ENCODE assay signal across 1 cellular context in the genomic region with DNA sequence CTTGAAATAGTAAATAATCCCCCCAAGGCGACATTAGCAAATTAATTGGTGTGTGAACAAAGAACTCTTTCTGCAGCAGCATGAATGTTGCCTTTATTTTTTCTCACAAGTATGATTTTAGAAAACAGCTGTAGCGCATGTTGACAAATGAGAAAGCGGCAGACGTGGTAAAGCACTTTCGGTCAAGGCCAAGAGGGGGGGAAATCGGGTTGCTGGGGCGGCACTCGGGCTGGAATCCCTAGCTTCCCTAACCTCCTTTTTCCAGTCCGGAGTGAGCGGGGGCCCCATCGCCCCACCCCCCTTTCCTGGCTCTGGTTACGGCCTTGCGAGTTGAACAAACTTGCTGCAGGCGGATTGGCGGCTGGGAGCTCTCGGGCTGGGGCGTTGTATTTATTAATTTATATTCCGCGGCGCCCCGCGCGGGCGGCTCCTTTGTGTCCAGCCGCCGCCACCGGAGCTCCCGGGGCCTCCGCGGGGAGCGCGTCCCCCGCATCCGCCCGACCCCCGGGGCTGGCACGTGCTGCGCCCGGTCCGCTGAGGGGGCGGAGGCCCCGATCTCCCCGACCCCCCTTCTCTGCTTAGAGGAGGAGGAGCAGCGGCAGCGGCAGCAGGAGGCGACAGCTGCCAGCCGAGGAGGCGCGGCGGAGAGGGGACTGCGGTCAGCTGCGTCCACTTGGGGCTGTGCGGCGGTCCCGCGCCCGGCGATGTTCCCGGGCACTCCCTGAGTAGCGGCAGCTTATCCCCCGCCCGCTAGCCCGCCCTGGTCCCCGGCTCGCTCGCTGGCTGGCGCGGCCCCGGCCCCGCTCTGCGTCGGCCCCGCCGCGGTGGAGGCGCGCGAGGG.
TF ChIP-seq lines count a peak whose summit lies in the region.

A gene with protein sequence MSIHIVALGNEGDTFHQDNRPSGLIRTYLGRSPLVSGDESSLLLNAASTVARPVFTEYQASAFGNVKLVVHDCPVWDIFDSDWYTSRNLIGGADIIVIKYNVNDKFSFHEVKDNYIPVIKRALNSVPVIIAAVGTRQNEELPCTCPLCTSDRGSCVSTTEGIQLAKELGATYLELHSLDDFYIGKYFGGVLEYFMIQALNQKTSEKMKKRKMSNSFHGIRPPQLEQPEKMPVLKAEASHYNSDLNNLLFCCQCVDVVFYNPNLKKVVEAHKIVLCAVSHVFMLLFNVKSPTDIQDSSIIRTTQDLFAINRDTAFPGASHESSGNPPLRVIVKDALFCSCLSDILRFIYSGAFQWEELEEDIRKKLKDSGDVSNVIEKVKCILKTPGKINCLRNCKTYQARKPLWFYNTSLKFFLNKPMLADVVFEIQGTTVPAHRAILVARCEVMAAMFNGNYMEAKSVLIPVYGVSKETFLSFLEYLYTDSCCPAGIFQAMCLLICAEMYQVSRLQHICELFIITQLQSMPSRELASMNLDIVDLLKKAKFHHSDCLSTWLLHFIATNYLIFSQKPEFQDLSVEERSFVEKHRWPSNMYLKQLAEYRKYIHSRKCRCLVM (plus strand): TSS at position 607 of the 841 bp plus-strand sequence. CDS start 347 bp downstream, outside the sequence.

TF ChIP-seq in HepG2, 621 proteins besides CTCF, POLR2A, EP300 and RAD21 (continued from another document and continues in another):
- TF ChIP-seq, protein P1, sequence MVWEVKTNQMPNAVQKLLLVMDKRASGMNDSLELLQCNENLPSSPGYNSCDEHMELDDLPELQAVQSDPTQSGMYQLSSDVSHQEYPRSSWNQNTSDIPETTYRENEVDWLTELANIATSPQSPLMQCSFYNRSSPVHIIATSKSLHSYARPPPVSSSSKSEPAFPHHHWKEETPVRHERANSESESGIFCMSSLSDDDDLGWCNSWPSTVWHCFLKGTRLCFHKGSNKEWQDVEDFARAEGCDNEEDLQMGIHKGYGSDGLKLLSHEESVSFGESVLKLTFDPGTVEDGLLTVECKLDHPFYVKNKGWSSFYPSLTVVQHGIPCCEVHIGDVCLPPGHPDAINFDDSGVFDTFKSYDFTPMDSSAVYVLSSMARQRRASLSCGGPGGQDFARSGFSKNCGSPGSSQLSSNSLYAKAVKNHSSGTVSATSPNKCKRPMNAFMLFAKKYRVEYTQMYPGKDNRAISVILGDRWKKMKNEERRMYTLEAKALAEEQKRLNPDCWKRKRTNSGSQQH (CRISPR knock-in tag; IDR thresholded peaks at IDR 0.05; ENCODE audit: low read depth): no peak
- TF ChIP-seq, protein P2, sequence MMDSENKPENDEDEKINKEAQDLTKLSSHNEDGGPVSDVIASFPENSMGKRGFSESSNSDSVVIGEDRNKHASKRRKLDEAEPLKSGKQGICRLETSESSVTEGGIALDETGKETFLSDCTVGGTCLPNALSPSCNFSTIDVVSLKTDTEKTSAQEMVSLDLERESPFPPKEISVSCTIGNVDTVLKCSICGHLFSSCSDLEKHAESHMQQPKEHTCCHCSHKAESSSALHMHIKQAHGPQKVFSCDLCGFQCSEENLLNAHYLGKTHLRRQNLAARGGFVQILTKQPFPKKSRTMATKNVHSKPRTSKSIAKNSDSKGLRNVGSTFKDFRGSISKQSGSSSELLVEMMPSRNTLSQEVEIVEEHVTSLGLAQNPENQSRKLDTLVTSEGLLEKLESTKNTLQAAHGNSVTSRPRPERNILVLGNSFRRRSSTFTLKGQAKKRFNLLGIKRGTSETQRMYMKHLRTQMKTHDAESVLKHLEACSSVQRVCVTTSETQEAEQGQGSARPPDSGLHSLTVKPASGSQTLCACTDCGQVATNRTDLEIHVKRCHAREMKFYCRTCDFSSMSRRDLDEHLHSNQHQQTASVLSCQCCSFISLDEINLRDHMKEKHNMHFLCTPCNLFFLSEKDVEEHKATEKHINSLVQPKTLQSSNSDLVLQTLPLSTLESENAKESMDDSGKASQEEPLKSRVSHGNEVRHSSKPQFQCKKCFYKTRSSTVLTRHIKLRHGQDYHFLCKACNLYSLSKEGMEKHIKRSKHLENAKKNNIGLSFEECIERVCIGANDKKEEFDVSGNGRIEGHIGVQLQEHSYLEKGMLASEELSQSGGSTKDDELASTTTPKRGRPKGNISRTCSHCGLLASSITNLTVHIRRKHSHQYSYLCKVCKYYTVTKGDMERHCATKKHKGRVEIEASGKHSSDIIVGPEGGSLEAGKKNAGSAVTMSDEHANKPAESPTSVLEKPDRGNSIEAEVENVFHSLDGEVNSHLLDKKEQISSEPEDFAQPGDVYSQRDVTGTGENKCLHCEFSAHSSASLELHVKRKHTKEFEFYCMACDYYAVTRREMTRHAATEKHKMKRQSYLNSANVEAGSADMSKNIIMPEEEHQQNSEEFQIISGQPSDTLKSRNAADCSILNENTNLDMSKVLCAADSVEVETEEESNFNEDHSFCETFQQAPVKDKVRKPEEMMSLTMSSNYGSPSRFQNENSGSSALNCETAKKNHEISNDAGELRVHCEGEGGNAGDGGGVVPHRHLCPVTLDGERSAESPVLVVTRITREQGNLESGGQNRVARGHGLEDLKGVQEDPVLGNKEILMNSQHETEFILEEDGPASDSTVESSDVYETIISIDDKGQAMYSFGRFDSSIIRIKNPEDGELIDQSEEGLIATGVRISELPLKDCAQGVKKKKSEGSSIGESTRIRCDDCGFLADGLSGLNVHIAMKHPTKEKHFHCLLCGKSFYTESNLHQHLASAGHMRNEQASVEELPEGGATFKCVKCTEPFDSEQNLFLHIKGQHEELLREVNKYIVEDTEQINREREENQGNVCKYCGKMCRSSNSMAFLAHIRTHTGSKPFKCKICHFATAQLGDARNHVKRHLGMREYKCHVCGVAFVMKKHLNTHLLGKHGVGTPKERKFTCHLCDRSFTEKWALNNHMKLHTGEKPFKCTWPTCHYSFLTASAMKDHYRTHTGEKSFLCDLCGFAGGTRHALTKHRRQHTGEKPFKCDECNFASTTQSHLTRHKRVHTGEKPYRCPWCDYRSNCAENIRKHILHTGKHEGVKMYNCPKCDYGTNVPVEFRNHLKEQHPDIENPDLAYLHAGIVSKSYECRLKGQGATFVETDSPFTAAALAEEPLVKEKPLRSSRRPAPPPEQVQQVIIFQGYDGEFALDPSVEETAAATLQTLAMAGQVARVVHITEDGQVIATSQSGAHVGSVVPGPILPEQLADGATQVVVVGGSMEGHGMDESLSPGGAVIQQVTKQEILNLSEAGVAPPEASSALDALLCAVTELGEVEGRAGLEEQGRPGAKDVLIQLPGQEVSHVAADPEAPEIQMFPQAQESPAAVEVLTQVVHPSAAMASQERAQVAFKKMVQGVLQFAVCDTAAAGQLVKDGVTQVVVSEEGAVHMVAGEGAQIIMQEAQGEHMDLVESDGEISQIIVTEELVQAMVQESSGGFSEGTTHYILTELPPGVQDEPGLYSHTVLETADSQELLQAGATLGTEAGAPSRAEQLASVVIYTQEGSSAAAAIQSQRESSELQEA (CRISPR knock-in tag; IDR thresholded peaks at IDR 0.05; ENCODE audit: not compliant biosample characterization): peak; percentile 9
- TF ChIP-seq SP5 (CRISPR knock-in tag; IDR thresholded peaks at IDR 0.05; ENCODE audit: borderline replicate concordance, low read depth) (0 out of 2 replicates have a peak, but pooled peaks have one; percentile 61), ESRRA (CRISPR knock-in tag; IDR thresholded peaks at IDR 0.05; ENCODE audit: low read depth) (no peak), ZNF781 (CRISPR knock-in tag; IDR thresholded peaks at IDR 0.05; ENCODE audit: borderline replicate concordance, not compliant biosample characterization) (no peak), CBFB (CRISPR knock-in tag; IDR thresholded peaks at IDR 0.05) (peak; percentile 64; the same call in 1 of the 2 replicates), TGIF2 (CRISPR knock-in tag; IDR thresholded peaks at IDR 0.05) (no peak), IKZF4 (CRISPR knock-in tag; IDR thresholded peaks at IDR 0.05; ENCODE audit: borderline replicate concordance, low read depth, not compliant biosample characterization) (peak; percentile 4), AHR (CRISPR knock-in tag; IDR thresholded peaks at IDR 0.05) (no peak), HMG20B (CRISPR knock-in tag; conservative IDR thresholded peaks at IDR 0.05) (0 out of 2 replicates have a peak, but pooled peaks have one; percentile 25), ZNF720 (CRISPR knock-in tag; IDR thresholded peaks at IDR 0.05) (no peak), HOXA5 (CRISPR knock-in tag; IDR thresholded peaks at IDR 0.05) (no peak), ZNF570 (CRISPR knock-in tag; IDR thresholded peaks at IDR 0.05; ENCODE audit: borderline replicate concordance) (no peak), MED13 (CRISPR knock-in tag; IDR thresholded peaks at IDR 0.05) (0 out of 2 replicates have a peak, but pooled peaks have one; percentile 27), TSC22D2 (CRISPR knock-in tag; IDR thresholded peaks at IDR 0.05; ENCODE audit: borderline replicate concordance) (no peak; the same call in 1 of the 2 replicates), KLF15 (CRISPR knock-in tag; IDR thresholded peaks at IDR 0.05; ENCODE audit: borderline replicate concordance) (no peak), BRCA1 (CRISPR knock-in tag; IDR thresholded peaks at IDR 0.05) (no peak), ZNF644 (CRISPR knock-in tag; IDR thresholded peaks at IDR 0.05; ENCODE audit: low read depth) (no peak), NFRKB (IDR thresholded peaks at IDR 0.05) (no peak), ZNF232 (CRISPR knock-in tag; IDR thresholded peaks at IDR 0.05; ENCODE audit: borderline replicate concordance) (no peak), ETV6 (CRISPR knock-in tag; conservative IDR thresholded peaks at IDR 0.05) (no peak), ZNF383 (CRISPR knock-in tag; IDR thresholded peaks at IDR 0.05; ENCODE audit: borderline replicate concordance) (no peak), SOX6 (IDR thresholded peaks at IDR 0.05) (no peak), SOX6 (CRISPR knock-in tag; IDR thresholded peaks at IDR 0.05) (peak; percentile 55; the same call in 1 of the 2 replicates), RNF2 (conservative IDR thresholded peaks at IDR 0.05; ENCODE audit: low read depth) (no peak), ZNF747 (CRISPR knock-in tag; IDR thresholded peaks at IDR 0.05; ENCODE audit: borderline replicate concordance) (no peak; the same call in 1 of the 2 replicates), ZNF350 (CRISPR knock-in tag; IDR thresholded peaks at IDR 0.05; ENCODE audit: borderline replicate concordance, low read depth) (no peak)
- TF ChIP-seq, protein P3, sequence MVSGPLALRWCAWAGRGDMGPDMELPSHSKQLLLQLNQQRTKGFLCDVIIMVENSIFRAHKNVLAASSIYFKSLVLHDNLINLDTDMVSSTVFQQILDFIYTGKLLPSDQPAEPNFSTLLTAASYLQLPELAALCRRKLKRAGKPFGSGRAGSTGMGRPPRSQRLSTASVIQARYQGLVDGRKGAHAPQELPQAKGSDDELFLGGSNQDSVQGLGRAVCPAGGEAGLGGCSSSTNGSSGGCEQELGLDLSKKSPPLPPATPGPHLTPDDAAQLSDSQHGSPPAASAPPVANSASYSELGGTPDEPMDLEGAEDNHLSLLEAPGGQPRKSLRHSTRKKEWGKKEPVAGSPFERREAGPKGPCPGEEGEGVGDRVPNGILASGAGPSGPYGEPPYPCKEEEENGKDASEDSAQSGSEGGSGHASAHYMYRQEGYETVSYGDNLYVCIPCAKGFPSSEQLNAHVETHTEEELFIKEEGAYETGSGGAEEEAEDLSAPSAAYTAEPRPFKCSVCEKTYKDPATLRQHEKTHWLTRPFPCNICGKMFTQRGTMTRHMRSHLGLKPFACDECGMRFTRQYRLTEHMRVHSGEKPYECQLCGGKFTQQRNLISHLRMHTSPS (CRISPR knock-in tag; IDR thresholded peaks at IDR 0.05; ENCODE audit: low read depth): no peak
- TF ChIP-seq, protein P4, sequence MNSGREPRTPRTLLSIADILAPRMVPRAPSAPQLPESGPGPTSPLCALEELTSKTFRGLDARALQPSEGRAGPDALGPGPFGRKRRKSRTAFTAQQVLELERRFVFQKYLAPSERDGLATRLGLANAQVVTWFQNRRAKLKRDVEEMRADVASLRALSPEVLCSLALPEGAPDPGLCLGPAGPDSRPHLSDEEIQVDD (CRISPR knock-in tag; IDR thresholded peaks at IDR 0.05; ENCODE audit: borderline replicate concordance): no peak
- TF ChIP-seq, protein P5, sequence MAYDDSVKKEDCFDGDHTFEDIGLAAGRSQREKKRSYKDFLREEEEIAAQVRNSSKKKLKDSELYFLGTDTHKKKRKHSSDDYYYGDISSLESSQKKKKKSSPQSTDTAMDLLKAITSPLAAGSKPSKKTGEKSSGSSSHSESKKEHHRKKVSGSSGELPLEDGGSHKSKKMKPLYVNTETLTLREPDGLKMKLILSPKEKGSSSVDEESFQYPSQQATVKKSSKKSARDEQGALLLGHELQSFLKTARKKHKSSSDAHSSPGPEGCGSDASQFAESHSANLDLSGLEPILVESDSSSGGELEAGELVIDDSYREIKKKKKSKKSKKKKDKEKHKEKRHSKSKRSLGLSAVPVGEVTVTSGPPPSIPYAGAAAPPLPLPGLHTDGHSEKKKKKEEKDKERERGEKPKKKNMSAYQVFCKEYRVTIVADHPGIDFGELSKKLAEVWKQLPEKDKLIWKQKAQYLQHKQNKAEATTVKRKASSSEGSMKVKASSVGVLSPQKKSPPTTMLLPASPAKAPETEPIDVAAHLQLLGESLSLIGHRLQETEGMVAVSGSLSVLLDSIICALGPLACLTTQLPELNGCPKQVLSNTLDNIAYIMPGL (CRISPR knock-in tag; IDR thresholded peaks at IDR 0.05; ENCODE audit: borderline replicate concordance in 1 of 2, low read depth in 1 of 2): peak; percentile 47 to 69; a peak in 2 of 4 replicates
- TF ChIP-seq, protein P6, sequence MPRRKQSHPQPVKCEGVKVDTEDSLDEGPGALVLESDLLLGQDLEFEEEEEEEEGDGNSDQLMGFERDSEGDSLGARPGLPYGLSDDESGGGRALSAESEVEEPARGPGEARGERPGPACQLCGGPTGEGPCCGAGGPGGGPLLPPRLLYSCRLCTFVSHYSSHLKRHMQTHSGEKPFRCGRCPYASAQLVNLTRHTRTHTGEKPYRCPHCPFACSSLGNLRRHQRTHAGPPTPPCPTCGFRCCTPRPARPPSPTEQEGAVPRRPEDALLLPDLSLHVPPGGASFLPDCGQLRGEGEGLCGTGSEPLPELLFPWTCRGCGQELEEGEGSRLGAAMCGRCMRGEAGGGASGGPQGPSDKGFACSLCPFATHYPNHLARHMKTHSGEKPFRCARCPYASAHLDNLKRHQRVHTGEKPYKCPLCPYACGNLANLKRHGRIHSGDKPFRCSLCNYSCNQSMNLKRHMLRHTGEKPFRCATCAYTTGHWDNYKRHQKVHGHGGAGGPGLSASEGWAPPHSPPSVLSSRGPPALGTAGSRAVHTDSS (CRISPR knock-in tag; conservative IDR thresholded peaks at IDR 0.05): no peak
- TF ChIP-seq, protein P7, sequence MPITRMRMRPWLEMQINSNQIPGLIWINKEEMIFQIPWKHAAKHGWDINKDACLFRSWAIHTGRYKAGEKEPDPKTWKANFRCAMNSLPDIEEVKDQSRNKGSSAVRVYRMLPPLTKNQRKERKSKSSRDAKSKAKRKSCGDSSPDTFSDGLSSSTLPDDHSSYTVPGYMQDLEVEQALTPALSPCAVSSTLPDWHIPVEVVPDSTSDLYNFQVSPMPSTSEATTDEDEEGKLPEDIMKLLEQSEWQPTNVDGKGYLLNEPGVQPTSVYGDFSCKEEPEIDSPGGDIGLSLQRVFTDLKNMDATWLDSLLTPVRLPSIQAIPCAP (CRISPR knock-in tag; IDR thresholded peaks at IDR 0.05; ENCODE audit: low read depth): no peak
- TF ChIP-seq, protein P8, sequence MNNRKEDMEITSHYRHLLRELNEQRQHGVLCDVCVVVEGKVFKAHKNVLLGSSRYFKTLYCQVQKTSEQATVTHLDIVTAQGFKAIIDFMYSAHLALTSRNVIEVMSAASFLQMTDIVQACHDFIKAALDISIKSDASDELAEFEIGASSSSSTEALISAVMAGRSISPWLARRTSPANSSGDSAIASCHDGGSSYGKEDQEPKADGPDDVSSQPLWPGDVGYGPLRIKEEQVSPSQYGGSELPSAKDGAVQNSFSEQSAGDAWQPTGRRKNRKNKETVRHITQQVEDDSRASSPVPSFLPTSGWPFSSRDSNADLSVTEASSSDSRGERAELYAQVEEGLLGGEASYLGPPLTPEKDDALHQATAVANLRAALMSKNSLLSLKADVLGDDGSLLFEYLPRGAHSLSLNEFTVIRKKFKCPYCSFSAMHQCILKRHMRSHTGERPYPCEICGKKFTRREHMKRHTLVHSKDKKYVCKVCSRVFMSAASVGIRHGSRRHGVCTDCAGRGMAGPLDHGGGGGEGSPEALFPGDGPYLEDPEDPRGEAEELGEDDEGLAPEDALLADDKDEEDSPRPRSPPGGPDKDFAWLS (CRISPR knock-in tag; IDR thresholded peaks at IDR 0.05; ENCODE audit: borderline replicate concordance): no peak
